Comparison of ENCODE assay signal across 23 cellular contexts in genomic region chr11:85680897-85681296, GRCh38. TPM values are rescaled to one million over a fixed set of nuclear protein-coding genes. Genes with fewer than 3 reads are reported as not detected.
DNase-seq lines count a peak whose midpoint lies in the region; ATAC-seq and TF ChIP-seq lines count a peak whose summit lies in the region.
"Had no signal": no experiment of that assay in that cellular context is flagged by ENCODE, and none has a peak within 500 bp of the region (broad histone marks: within the 10 kb centered on the region; RNA-seq: fewer than 3 reads in every experiment).

No MANE protein-coding gene starts in this region.

- H3K4me3 Mint-ChIP-seq in endodermal cell, result no peak overlapping the region
- H3K4me3 Mint-ChIP-seq: dendritic cell treated with granulocyte-macrophage colony-stimulating factor and Interleukin-4, amounts not matched to agents 40 ng/mL and 50 ng/mL, for 4 days had no signal

- ATAC-seq in activated naive CD4-positive, alpha-beta T cell treated with anti-CD3 and anti-CD28 coated beads, Interleukin-2, amount 50 U/mL, for 72 hours, result peak; percentile 27 to 44
- ATAC-seq in GM18907 (IDR thresholded peaks at IDR 0.05; ENCODE audit: unreplicated experiment) (no peak), GM19023 (IDR thresholded peaks at IDR 0.05; ENCODE audit: unreplicated experiment) (no peak)
- ATAC-seq: gastrocnemius medialis had no signal

- H3K9me3 ChIP-seq in endodermal cell (ENCODE audit: control insufficient read depth, low read length), result no peaks in the 10 kb centered on the region
- H3K9me3 ChIP-seq: Caco-2, gastrocnemius medialis, ovary, suprapubic skin had no signal

- no peaks in the 10 kb centered on the region for H3K36me3 ChIP-seq in endodermal cell (ENCODE audit: control insufficient read depth, insufficient read depth, low read length)
- H3K36me3 ChIP-seq: gastrocnemius medialis, ovary, suprapubic skin had no signal

- no peak overlapping the region for H3K27ac ChIP-seq in endodermal cell (ENCODE audit: low read depth, low read length)
- H3K27ac ChIP-seq: epithelial cell of prostate, gastrocnemius medialis, ovary, suprapubic skin had no signal

- H3K27me3 ChIP-seq in endodermal cell (ENCODE audit: control insufficient read depth, insufficient read depth, low read length, poor library complexity, severe bottlenecking), result no peaks in the 10 kb centered on the region
- H3K27me3 ChIP-seq: gastrocnemius medialis, ovary, suprapubic skin had no signal

- H3K27me3 Mint-ChIP-seq in endodermal cell (ENCODE audit: insufficient read depth), result no peaks in the 10 kb centered on the region

- peaks cover 18% of the 10 kb centered on the region for H3K4me1 Mint-ChIP-seq in endodermal cell

- WGBS in endodermal cell (ENCODE audit: insufficient coverage in 1 of 2, insufficient read length in 1 of 2), 2 experiments, result 86 to 88% methylated on average over 1 of the region's 1 CpG

- H3K36me3 Mint-ChIP-seq in activated naive CD4-positive, alpha-beta T cell treated with anti-CD3 and anti-CD28 coated beads, Interleukin-2, amount 50 U/mL, for 72 hours, result peaks cover 0 to 5% of the 10 kb centered on the region in 2 donors
- H3K36me3 Mint-ChIP-seq in endodermal cell (ENCODE audit: low read depth), result no peaks in the 10 kb centered on the region
- H3K36me3 Mint-ChIP-seq: brain had no signal

- no peak overlapping the region for H3K4me3 ChIP-seq in endodermal cell (ENCODE audit: low read length)
- H3K4me3 ChIP-seq: gastrocnemius medialis, ovary, suprapubic skin had no signal

- H3K27ac Mint-ChIP-seq in activated naive CD4-positive, alpha-beta T cell treated with anti-CD3 and anti-CD28 coated beads, Interleukin-2, amount 50 U/mL, for 72 hours, result no peak overlapping the region
- H3K27ac Mint-ChIP-seq in endodermal cell, result no peak overlapping the region
- H3K27ac Mint-ChIP-seq: activated naive CD4-positive, alpha-beta T cell treated with anti-CD3 and anti-CD28 coated beads, Interleukin-2, amount 10 ng/mL, durations not matched to agents 7 days and 5 days; dendritic cell treated with granulocyte-macrophage colony-stimulating factor and Interleukin-4, amounts not matched to agents 40 ng/mL and 50 ng/mL, for 4 days had no signal

- peaks cover 4% of the 10 kb centered on the region for H3K4me1 ChIP-seq in endodermal cell (ENCODE audit: control insufficient read depth, insufficient read depth, low read length)
- H3K4me1 ChIP-seq: Caco-2 had no signal

- no peaks in the 10 kb centered on the region for H3K9me3 Mint-ChIP-seq in activated naive CD4-positive, alpha-beta T cell treated with anti-CD3 and anti-CD28 coated beads, Interleukin-2, amount 50 U/mL, for 72 hours
- H3K9me3 Mint-ChIP-seq in endodermal cell, result no peaks in the 10 kb centered on the region
- H3K9me3 Mint-ChIP-seq: activated naive CD4-positive, alpha-beta T cell treated with anti-CD3 and anti-CD28 coated beads, Interleukin-2, amount 10 ng/mL, durations not matched to agents 7 days and 5 days; brain; dendritic cell treated with granulocyte-macrophage colony-stimulating factor and Interleukin-4, amounts not matched to agents 40 ng/mL and 50 ng/mL, for 4 days had no signal

- no peak for TF ChIP-seq CTCF in endodermal cell (conservative IDR thresholded peaks at IDR 0.05)

- no peak overlapping the region for H3K9ac ChIP-seq in endodermal cell (ENCODE audit: extremely low read depth, low read length, poor library complexity, severe bottlenecking)

- DNase-seq in activated naive CD4-positive, alpha-beta T cell treated with anti-CD3 and anti-CD28 coated beads, Interleukin-2, amount 50 U/mL, for 72 hours (ENCODE audit: low spot score in 2 of 2), result no peak
- no peak for DNase-seq in activated naive CD4-positive, alpha-beta T cell treated with Interleukin-2 at 50 U/mL for 16 hours
- peak; percentile 75 for DNase-seq in NCI-H82 (lab: John Stamatoyannopoulos, UW)
- DNase-seq in endodermal cell, result peak; percentile 60
- DNase-seq in T-helper 9 cell, result no peak
- no peak for DNase-seq in stimulated activated CD4-positive, alpha-beta T cell treated with anti-CD3 and anti-CD28 coated beads, Interleukin-2, amount 100 ng/mL, for 48 hours
- DNase-seq: activated CD4-positive, alpha-beta T cell treated with anti-CD3 and anti-CD28 coated beads for 1 hour; activated CD8-positive, alpha-beta memory T cell treated with anti-CD3 and anti-CD28 coated beads, Interleukin-2, amount 50 U/mL, for 48 hours; activated naive CD4-positive, alpha-beta T cell treated with anti-CD3 and anti-CD28 coated beads, Interleukin-2, amount 10 ng/mL, durations not matched to agents 7 days and 5 days; Caco-2; gastrocnemius medialis; GF-D8; KG1; NCI-H2081; NK-92 treated with Interleukin-12 subunit alpha and Interleukin-12 subunit beta, amount 100 ng/mL, for 24 hours; ovary; stimulated activated CD4-positive, alpha-beta T cell treated with anti-CD3 and anti-CD28 coated beads, Interleukin-2, amount 100 ng/mL, for 24 hours had no signal

RNA-seq across cellular contexts. Expression of gene CCDC89, which starts 5.1 kb away (rescaled TPM):
- not detected for total RNA-seq in activated naive CD4-positive, alpha-beta T cell treated with anti-CD3 and anti-CD28 coated beads, Interleukin-2, amount 50 U/mL, for 72 hours
- not detected for total RNA-seq in endodermal cell
- not detected for polyA plus RNA-seq in endodermal cell (2013, experiment 1 of 2)
- polyA plus RNA-seq in endodermal cell (2013, experiment 2 of 2), result 0.21 TPM

RNA-seq across cellular contexts. Expression of gene CREBZF, which starts 16.0 kb away (rescaled TPM):
- total RNA-seq in activated naive CD4-positive, alpha-beta T cell treated with anti-CD3 and anti-CD28 coated beads, Interleukin-2, amount 50 U/mL, for 72 hours, result 10 to 100 TPM; 61.0 to 65.7 TPM
- 10 to 100 TPM; 39.3 to 47.5 TPM for total RNA-seq in endodermal cell
- 52.6 TPM for polyA plus RNA-seq in endodermal cell (2013, experiment 1 of 2)
- polyA plus RNA-seq in endodermal cell (2013, experiment 2 of 2), result 45.1 TPM

RNA-seq across cellular contexts. Expression of gene TMEM126A, which starts 33.1 kb away (rescaled TPM):
- total RNA-seq in activated naive CD4-positive, alpha-beta T cell treated with anti-CD3 and anti-CD28 coated beads, Interleukin-2, amount 50 U/mL, for 72 hours, result 10 to 100 TPM; 36.5 to 60.3 TPM
- total RNA-seq in endodermal cell, result 10 to 100 TPM; 26.3 to 26.7 TPM
- 35.4 TPM for polyA plus RNA-seq in endodermal cell (2013, experiment 1 of 2)
- polyA plus RNA-seq in endodermal cell (2013, experiment 2 of 2), result 31.8 TPM

RNA-seq across cellular contexts. Expression of gene TMEM126B, which starts 52.5 kb away (rescaled TPM):
- 100 to 1,000 TPM in 1 of 2 donors, 10 to 100 TPM in 1; 77.0 to 104 TPM for total RNA-seq in activated naive CD4-positive, alpha-beta T cell treated with anti-CD3 and anti-CD28 coated beads, Interleukin-2, amount 50 U/mL, for 72 hours
- 10 to 100 TPM; 56.4 to 57.3 TPM for total RNA-seq in endodermal cell
- polyA plus RNA-seq in endodermal cell (2013, experiment 1 of 2), result 63.5 TPM
- 61.2 TPM for polyA plus RNA-seq in endodermal cell (2013, experiment 2 of 2)

RNA-seq across cellular contexts. Expression of gene DLG2, which starts 53.8 kb away (rescaled TPM):
- 1 to 10 TPM; 4.2 to 5.4 TPM for total RNA-seq in activated naive CD4-positive, alpha-beta T cell treated with anti-CD3 and anti-CD28 coated beads, Interleukin-2, amount 50 U/mL, for 72 hours
- 10 to 100 TPM in 1 of 2 donors, 1 to 10 TPM in 1; 9.6 to 10.6 TPM for total RNA-seq in endodermal cell
- polyA plus RNA-seq in endodermal cell (2013, experiment 1 of 2), result 2.6 TPM
- polyA plus RNA-seq in endodermal cell (2013, experiment 2 of 2), result 2.7 TPM

Comparison
In these comparisons a context has a peak if more than half of its experiments do, and no peak if none do; other contexts are left out.
1. ATAC-seq: peak in activated naive CD4-positive, alpha-beta T cell treated with anti-CD3 and anti-CD28 coated beads, Interleukin-2, amount 50 U/mL, for 72 hours (2 of 2); none in GM18907 (single experiment) and GM19023 (single experiment).
2. DNase-seq: peak in NCI-H82 (single experiment) and endodermal cell (single experiment); none in activated naive CD4-positive, alpha-beta T cell treated with anti-CD3 and anti-CD28 coated beads, Interleukin-2, amount 50 U/mL, for 72 hours (0 of 2), activated naive CD4-positive, alpha-beta T cell treated with Interleukin-2 at 50 U/mL for 16 hours (single experiment), T-helper 9 cell (single experiment) and stimulated activated CD4-positive, alpha-beta T cell treated with anti-CD3 and anti-CD28 coated beads, Interleukin-2, amount 100 ng/mL, for 48 hours (0 of 2).